Comparison of ENCODE assay signal across 16 cellular contexts in genomic region chrX:80266979-80267378, GRCh38.
DNase-seq lines count a peak whose midpoint lies in the region; ATAC-seq and TF ChIP-seq lines count a peak whose summit lies in the region.
"Had no signal": no experiment of that assay in that cellular context is flagged by ENCODE, and none has a peak within 500 bp of the region (broad histone marks: within the 10 kb centered on the region; RNA-seq: fewer than 3 reads in every experiment).

No MANE protein-coding gene starts in this region.

- H3K36me3 ChIP-seq in body of pancreas (replicated peaks in 1 of 2; ENCODE audit: insufficient read depth in 1 of 2, low read depth in 2 of 2) = no peaks in the 10 kb centered on the region
- no peaks in the 10 kb centered on the region for H3K36me3 ChIP-seq in thyroid gland
- H3K36me3 ChIP-seq: BLaER1 treated with 17β-estradiol and CSF1 and Interleukin-3, amounts not matched to agents 10 nM and 100 nM had no signal

- intact Hi-C loops in body of pancreas (cut with DNase I) = no loop called here
- intact Hi-C loops in thyroid gland (cut with DNase I) = no loop called here
- intact Hi-C loops in sciatic nerve (cut with DNase I) = no loop called here

- in situ Hi-C loops in ACHN (cut with HindIII; ENCODE audit: low pct_ligation_motif_present, low pct_unique_long_range_greater_than_20kb, low sequenced_read_pairs) = no loop called here

- TF ChIP-seq CTCF in LNCaP clone FGC (IDR thresholded peaks at IDR 0.05; ENCODE audit: control insufficient read depth, extremely low read depth, insufficient read depth) (no peak), body of pancreas (IDR thresholded peaks at IDR 0.05) (no peak), thyroid gland (IDR thresholded peaks at IDR 0.05) (no peak)

- H3K4me1 ChIP-seq in body of pancreas (no peaks in the 10 kb centered on the region), thyroid gland (no peaks in the 10 kb centered on the region)
- H3K4me1 ChIP-seq: BLaER1 treated with 17β-estradiol and CSF1 and Interleukin-3, amounts not matched to agents 10 nM and 100 nM had no signal

- H3K27ac ChIP-seq in body of pancreas = peak overlapping the region in 2 of 4 donors; percentile 6 to 39
- H3K27ac ChIP-seq in thyroid gland = no peak overlapping the region
- H3K27ac ChIP-seq: BLaER1 treated with 17β-estradiol and CSF1 and Interleukin-3, amounts not matched to agents 10 nM and 100 nM; GM23248 had no signal

- H3K27me3 ChIP-seq in body of pancreas (no peaks in the 10 kb centered on the region), thyroid gland (no peaks in the 10 kb centered on the region)

- ATAC-seq in body of pancreas = peak; percentile 65
- ATAC-seq in sciatic nerve = no peak
- no peak for ATAC-seq in HG03460 (IDR thresholded peaks at IDR 0.05; ENCODE audit: unreplicated experiment)
- ATAC-seq: GM12878, HepG2 had no signal

- TF ChIP-seq POLR2A in body of pancreas (IDR thresholded peaks at IDR 0.05) (no peak), thyroid gland (IDR thresholded peaks at IDR 0.05) (no peak)

- H3K9me3 ChIP-seq in body of pancreas (no peaks in the 10 kb centered on the region), thyroid gland (no peaks in the 10 kb centered on the region)
- H3K9me3 ChIP-seq: BLaER1 treated with 17β-estradiol and CSF1 and Interleukin-3, amounts not matched to agents 10 nM and 100 nM had no signal

- H3K4me3 ChIP-seq in LNCaP clone FGC (ENCODE audit: low read depth, low read length) (no peak overlapping the region), body of pancreas (no peak overlapping the region), thyroid gland (replicated peaks in 1 of 3) (no peak overlapping the region)
- H3K4me3 ChIP-seq: BLaER1 treated with 17β-estradiol and CSF1 and Interleukin-3, amounts not matched to agents 10 nM and 100 nM; GM12878; GM23248 had no signal

- DNase-seq in ACHN (peak; percentile 11), LNCaP clone FGC (ENCODE audit: low read depth) (peak; percentile 44), body of pancreas (peak in 1 of 4 donors; percentile 12), mucosa of gallbladder (ENCODE audit: low spot score) (peak; percentile 14), thyroid gland (no peak), sciatic nerve (ENCODE audit: low spot score) (no peak)
- DNase-seq: 8988T; Calu3; CD4-positive, CD25-positive, alpha-beta regulatory T cell; DMS 273 treated with DMSO at 0.1 percent for 48 hours; GM23248; H7 had no signal

Comparison
In these comparisons a context has a peak if more than half of its experiments do, and no peak if none do; other contexts are left out.
1. DNase-seq: peak in ACHN (single experiment), LNCaP clone FGC (single experiment) and mucosa of gallbladder (single experiment); none in thyroid gland (0 of 2) and sciatic nerve (single experiment).